Comparison of ENCODE assay signal across 12 cellular contexts in genomic region chr1:53449026-53449425, GRCh38. TPM values are rescaled to one million over a fixed set of nuclear protein-coding genes. Genes with fewer than 3 reads are reported as not detected.
DNase-seq lines count a peak whose midpoint lies in the region; TF ChIP-seq lines count a peak whose summit lies in the region.
"Had no signal": no experiment of that assay in that cellular context is flagged by ENCODE, and none has a peak within 500 bp of the region (broad histone marks: within the 10 kb centered on the region; RNA-seq: fewer than 3 reads in every experiment).

No MANE protein-coding gene starts in this region.

- H3K14ac ChIP-seq in mesenchymal stem cell (ENCODE audit: low read length in 2 of 2) = no peak overlapping the region

- no peak overlapping the region for H3K4me2 ChIP-seq in mesenchymal stem cell (ENCODE audit: low read length, poor library complexity, severe bottlenecking)
- H3K4me2 ChIP-seq: BLaER1 treated with 17β-estradiol and CSF1 and Interleukin-3, amounts not matched to agents 10 nM and 100 nM; PC-9 had no signal

- no peaks in the 10 kb centered on the region for H3K9me3 ChIP-seq in mesenchymal stem cell (ENCODE audit: control insufficient read depth, low read length)
- H3K9me3 ChIP-seq: BLaER1 treated with 17β-estradiol and CSF1 and Interleukin-3, amounts not matched to agents 10 nM and 100 nM; transverse colon had no signal

- no peaks in the 10 kb centered on the region for H3K79me1 ChIP-seq in mesenchymal stem cell (replicated peaks; ENCODE audit: low read length, poor library complexity, severe bottlenecking)

- no peak overlapping the region for H2BK5ac ChIP-seq in mesenchymal stem cell (ENCODE audit: low read depth, low read length, poor library complexity, severe bottlenecking)

- peaks cover 6% of the 10 kb centered on the region for H3K4me1 ChIP-seq in mesenchymal stem cell (ENCODE audit: control insufficient read depth, insufficient read depth, low read depth, low read length)
- H3K4me1 ChIP-seq: BLaER1 treated with 17β-estradiol and CSF1 and Interleukin-3, amounts not matched to agents 10 nM and 100 nM; transverse colon had no signal

- no peak overlapping the region for H4K8ac ChIP-seq in mesenchymal stem cell (ENCODE audit: low read length)

- peak overlapping the region; percentile 41 for H3K27ac ChIP-seq in mesenchymal stem cell (ENCODE audit: low read length, poor library complexity, severe bottlenecking)
- H3K27ac ChIP-seq: BLaER1 treated with 17β-estradiol and CSF1 and Interleukin-3, amounts not matched to agents 10 nM and 100 nM; PC-9; transverse colon had no signal

- H3K36me3 ChIP-seq in mesenchymal stem cell (ENCODE audit: control insufficient read depth in 1 of 2, insufficient read depth in 2 of 2, low read depth in 1 of 2, low read length in 2 of 2) = no peaks in the 10 kb centered on the region
- H3K36me3 ChIP-seq: BLaER1 treated with 17β-estradiol and CSF1 and Interleukin-3, amounts not matched to agents 10 nM and 100 nM; transverse colon had no signal

- H4K91ac ChIP-seq in mesenchymal stem cell (ENCODE audit: low read length) = no peak overlapping the region

- TF ChIP-seq CTCF in AG10803 (conservative IDR thresholded peaks at IDR 0.05; ENCODE audit: low read length) (no peak), choroid plexus epithelial cell (conservative IDR thresholded peaks at IDR 0.05; ENCODE audit: low read depth, low read length) (no peak)

- H3K9ac ChIP-seq in mesenchymal stem cell (ENCODE audit: low read length) = no peak overlapping the region
- H3K9ac ChIP-seq: BLaER1 treated with 17β-estradiol and CSF1 and Interleukin-3, amounts not matched to agents 10 nM and 100 nM had no signal

- no peak overlapping the region for H2AFZ ChIP-seq in mesenchymal stem cell (ENCODE audit: low read depth, low read length)
- H2AFZ ChIP-seq: PC-9 had no signal

- H2BK120ac ChIP-seq in mesenchymal stem cell (ENCODE audit: low read depth, low read length) = no peak overlapping the region

- H3K4ac ChIP-seq in mesenchymal stem cell (ENCODE audit: low read depth in 1 of 2, low read length in 2 of 2) = no peak overlapping the region

- H2AK5ac ChIP-seq in mesenchymal stem cell (ENCODE audit: low read length, severe bottlenecking) = no peak overlapping the region

- H2BK15ac ChIP-seq in mesenchymal stem cell (ENCODE audit: low read depth, poor library complexity, severe bottlenecking) = no peak overlapping the region

- no peak overlapping the region for H2BK12ac ChIP-seq in mesenchymal stem cell (ENCODE audit: low read length in 2 of 2)

- H3K27me3 ChIP-seq in mesenchymal stem cell (ENCODE audit: control insufficient read depth in 1 of 2, insufficient read depth in 1 of 2, low read length in 2 of 2) = peaks cover 0 to 19% of the 10 kb centered on the region in 2 experiments
- H3K27me3 ChIP-seq: BLaER1 treated with 17β-estradiol and CSF1 and Interleukin-3, amounts not matched to agents 10 nM and 100 nM had no signal

- H3K18ac ChIP-seq in mesenchymal stem cell (ENCODE audit: low read depth in 1 of 2, low read length in 2 of 2) = peak overlapping the region in 1 of 2 experiments; percentile 20

- H3K4me3 ChIP-seq in AG10803 (ENCODE audit: low read length) = no peak overlapping the region
- H3K4me3 ChIP-seq in choroid plexus epithelial cell (ENCODE audit: low read depth, low read length) = no peak overlapping the region
- no peak overlapping the region for H3K4me3 ChIP-seq in mesenchymal stem cell (ENCODE audit: insufficient read depth in 1 of 2, low read depth in 1 of 2, low read length in 2 of 2)
- H3K4me3 ChIP-seq: BLaER1 treated with 17β-estradiol and CSF1 and Interleukin-3, amounts not matched to agents 10 nM and 100 nM; PC-9; transverse colon had no signal

- DNase-seq in AG10803 (ENCODE audit: low read depth) (peak; percentile 93), LoVo (ENCODE audit: low spot score) (peak; percentile 16), choroid plexus epithelial cell (ENCODE audit: low read depth) (peak; percentile 87), mesenchymal stem cell (peak; percentile 64), NCI-H2171 treated with DMSO at 0.1 percent for 48 hours (lab: John Stamatoyannopoulos, UW) (no peak), epidermal melanocyte (ENCODE audit: insufficient read length, low spot score) (no peak), T-helper 1 cell (no peak)
- DNase-seq in activated CD8-positive, alpha-beta memory T cell treated with anti-CD3 and anti-CD28 coated beads, Interleukin-2, amount 50 U/mL, for 48 hours = no peak
- DNase-seq: KG1, transverse colon had no signal

- 0% methylated on average over 1 of the region's 3 CpGs for WGBS in mesenchymal stem cell

- H3K23ac ChIP-seq in mesenchymal stem cell (ENCODE audit: low read length in 2 of 2) = no peak overlapping the region

RNA-seq across cellular contexts. Expression of gene DMRTB1, which starts 10.2 kb away (rescaled TPM):
- not detected for polyA plus RNA-seq in mesenchymal stem cell (2013, experiment 1 of 2)
- polyA plus RNA-seq in mesenchymal stem cell (2013, experiment 2 of 2) = not detected

Comparison
In these comparisons a context has a peak if more than half of its experiments do, and no peak if none do; other contexts are left out.
1. DNase-seq: peak in AG10803 (single experiment), LoVo (single experiment), choroid plexus epithelial cell (single experiment) and mesenchymal stem cell (single experiment); none in NCI-H2171 treated with DMSO at 0.1 percent for 48 hours (single experiment), epidermal melanocyte (single experiment), T-helper 1 cell (0 of 5) and activated CD8-positive, alpha-beta memory T cell treated with anti-CD3 and anti-CD28 coated beads, Interleukin-2, amount 50 U/mL, for 48 hours (single experiment).